In the genomic region with DNA sequence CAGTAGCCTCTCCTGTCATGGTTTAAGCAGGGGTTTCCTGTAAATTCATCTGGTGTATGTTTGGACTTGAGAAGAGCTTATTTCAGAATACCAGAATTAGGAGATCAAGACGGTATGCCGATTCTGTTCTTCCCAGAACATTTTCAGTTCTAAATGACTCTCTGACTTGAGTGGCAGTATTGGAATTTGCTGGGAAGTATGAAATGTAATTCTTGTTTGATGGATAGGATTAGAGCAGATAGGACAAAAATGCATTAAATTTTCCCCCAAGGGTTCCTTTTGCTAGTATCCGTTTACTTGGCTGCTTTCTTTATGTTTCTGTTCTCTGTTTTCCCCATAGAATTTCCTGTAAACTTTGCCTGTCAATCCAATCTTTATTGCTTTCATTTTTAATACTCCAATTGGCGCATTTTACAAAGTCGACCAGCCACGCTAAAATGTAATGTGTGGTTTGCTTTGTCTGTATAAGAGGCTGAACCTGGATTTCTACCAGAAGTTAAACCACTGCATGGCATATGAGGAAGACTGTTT, we compare ENCODE assay signal across 20 cellular contexts.
"Had no signal": no experiment of that assay in that cellular context is flagged by ENCODE, and none has a peak within 500 bp of the region (broad histone marks: within the 10 kb centered on the region; RNA-seq: fewer than 3 reads in every experiment).

No MANE protein-coding gene starts in this region.

- H3K27me3 Mint-ChIP-seq: memory B cell had no signal

- H3K9me3 ChIP-seq: esophagus squamous epithelium, gastrocnemius medialis, heart right ventricle, left lung, lower lobe of right lung, psoas muscle had no signal

- H3K9me3 Mint-ChIP-seq: memory B cell, mesothelial cell of epicardium had no signal

- H3K4me1 Mint-ChIP-seq: memory B cell, natural killer cell had no signal

- H3K36me3 Mint-ChIP-seq: memory B cell, mesothelial cell of epicardium, natural killer cell had no signal

- H3K27ac ChIP-seq: esophagus squamous epithelium, gastrocnemius medialis, heart right ventricle, left lung, lower lobe of right lung, psoas muscle, skin epidermis had no signal

- H3K27ac Mint-ChIP-seq: memory B cell, mesothelial cell of epicardium, natural killer cell had no signal

- H3K27me3 ChIP-seq: esophagus squamous epithelium, gastrocnemius medialis, heart right ventricle, left lung had no signal

- H3K36me3 ChIP-seq: esophagus squamous epithelium, gastrocnemius medialis, left lung, lower lobe of right lung had no signal

- ATAC-seq: gastrocnemius medialis, heart right ventricle, left lung, lower lobe of right lung, natural killer cell, psoas muscle, sciatic nerve had no signal

- FAIRE-seq: colon, keratinocyte had no signal

- H3K4me3 Mint-ChIP-seq: memory B cell, mesothelial cell of epicardium, natural killer cell had no signal

- DNase-seq: cerebellar nuclear complex; dermis blood vessel endothelial cell; esophagus squamous epithelium; gastrocnemius medialis; heart right ventricle; left lung; lower lobe of right lung; natural killer cell; occipital lobe; psoas muscle; stimulated activated CD4-positive, alpha-beta T cell treated with anti-CD3 and anti-CD28 coated beads, Interleukin-12 subunit alpha, Interleukin-12 subunit beta, amount 100 ng/mL, for 4 hours; stimulated activated CD4-positive, alpha-beta T cell treated with anti-CD3 and anti-CD28 coated beads, Interleukin-2, amount 100 ng/mL, for 48 hours; stimulated activated naive CD4-positive, alpha-beta T cell treated with Interleukin-2 at 50 U/mL for 16 hours; trophoblast cell had no signal

- H3K4me1 ChIP-seq: esophagus squamous epithelium, left lung, lower lobe of right lung had no signal

- H3K4me3 ChIP-seq: esophagus squamous epithelium, gastrocnemius medialis, heart right ventricle, left lung, lower lobe of right lung, psoas muscle, skin epidermis had no signal
